ENCODE assay signal across 26 cellular contexts in the genomic region with DNA sequence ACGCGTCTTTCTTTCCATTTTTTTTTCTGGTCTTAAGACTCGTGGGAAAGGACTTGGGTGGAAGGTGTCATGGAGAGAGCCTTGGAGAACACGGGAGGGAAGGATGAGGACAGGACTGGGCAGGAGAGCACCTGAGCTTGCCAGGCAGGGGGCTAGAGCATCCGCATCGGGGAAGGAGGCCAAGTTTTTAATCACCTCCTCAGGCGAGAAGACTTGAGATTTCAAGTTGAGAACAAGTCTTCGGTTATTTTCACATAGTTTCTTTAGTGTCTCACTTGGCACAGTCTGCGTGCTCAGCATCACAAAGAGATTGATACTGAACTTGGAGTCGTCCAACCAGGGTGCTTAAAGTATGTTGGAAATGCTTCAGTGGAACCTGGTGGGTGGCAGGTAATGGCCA.
"Had no signal": no experiment of that assay in that cellular context is flagged by ENCODE, and none has a peak within 500 bp of the region (broad histone marks: within the 10 kb centered on the region; RNA-seq: fewer than 3 reads in every experiment).

No MANE protein-coding gene starts in this region.

- FAIRE-seq: endothelial cell of umbilical vein, frontal cortex, pancreas had no signal

- H3K36me3 ChIP-seq: esophagus squamous epithelium, lower lobe of right lung, pancreas, stomach, tibial artery, upper lobe of right lung had no signal

- H3K4me1 ChIP-seq: body of pancreas, lower lobe of right lung, pancreas, psoas muscle, stomach, upper lobe of right lung had no signal

- H3K27me3 ChIP-seq: body of pancreas, esophagus squamous epithelium, pancreas, right atrium auricular region, stomach, tibial artery, upper lobe of right lung had no signal

- ATAC-seq: activated CD8-positive, alpha-beta T cell treated with anti-CD3 and anti-CD28 coated beads for 36 hours; body of pancreas; left lobe of liver; lower lobe of right lung; mucosa of descending colon; pancreas; psoas muscle; stimulated activated naive B cell treated with anti-CD40 and anti-IgM and Interleukin-4, amounts not matched to agents 10 μg/mL and 1 μg/mL and 100 μg/mL, for 72 hours; upper lobe of right lung had no signal

- DNase-seq: activated B cell treated with CpG ODN at 0.5 μM for 24 hours; activated CD4-positive, alpha-beta T cell treated with anti-CD3 and anti-CD28 coated beads, Interleukin-2, amount 50 U/mL, for 1 hour; activated CD8-positive, alpha-beta T cell treated with anti-CD3 and anti-CD28 coated beads for 36 hours; activated T-cell treated with anti-CD3 and anti-CD28 coated beads, Interleukin-2, amount 50 U/mL, for 48 hours; body of pancreas; esophagus squamous epithelium; hypothalamus; immature natural killer cell; kidney glomerular epithelial cell; lower lobe of right lung; mesendoderm; mucosa of descending colon; nucleus accumbens; pancreas; psoas muscle; stimulated activated CD4-positive, alpha-beta T cell treated with anti-CD3 and anti-CD28 coated beads, Interleukin-15, amount 100 ng/mL, for 24 hours; stimulated activated CD4-positive, alpha-beta T cell treated with anti-CD3 and anti-CD28 coated beads, Interleukin-2, amount 100 ng/mL, for 24 hours; stimulated activated naive B cell treated with anti-CD40 and anti-IgM and Interleukin-4, amounts not matched to agents 10 μg/mL and 1 μg/mL and 100 μg/mL, for 72 hours; stomach; T-helper 1 cell; tibial artery; upper lobe of right lung had no signal

- H3K4me3 ChIP-seq: body of pancreas, esophagus squamous epithelium, lower lobe of right lung, mucosa of descending colon, pancreas, psoas muscle, right atrium auricular region, stomach, tibial artery, upper lobe of right lung had no signal

- H3K9me3 ChIP-seq: body of pancreas, esophagus squamous epithelium, lower lobe of right lung, mucosa of descending colon, pancreas, psoas muscle, right atrium auricular region, stomach, tibial artery, upper lobe of right lung had no signal

- H3K27ac ChIP-seq: esophagus squamous epithelium, lower lobe of right lung, pancreas, psoas muscle, right atrium auricular region, stomach, tibial artery, upper lobe of right lung had no signal
